10 cellular contexts compared by ENCODE assay signal in the genomic region with DNA sequence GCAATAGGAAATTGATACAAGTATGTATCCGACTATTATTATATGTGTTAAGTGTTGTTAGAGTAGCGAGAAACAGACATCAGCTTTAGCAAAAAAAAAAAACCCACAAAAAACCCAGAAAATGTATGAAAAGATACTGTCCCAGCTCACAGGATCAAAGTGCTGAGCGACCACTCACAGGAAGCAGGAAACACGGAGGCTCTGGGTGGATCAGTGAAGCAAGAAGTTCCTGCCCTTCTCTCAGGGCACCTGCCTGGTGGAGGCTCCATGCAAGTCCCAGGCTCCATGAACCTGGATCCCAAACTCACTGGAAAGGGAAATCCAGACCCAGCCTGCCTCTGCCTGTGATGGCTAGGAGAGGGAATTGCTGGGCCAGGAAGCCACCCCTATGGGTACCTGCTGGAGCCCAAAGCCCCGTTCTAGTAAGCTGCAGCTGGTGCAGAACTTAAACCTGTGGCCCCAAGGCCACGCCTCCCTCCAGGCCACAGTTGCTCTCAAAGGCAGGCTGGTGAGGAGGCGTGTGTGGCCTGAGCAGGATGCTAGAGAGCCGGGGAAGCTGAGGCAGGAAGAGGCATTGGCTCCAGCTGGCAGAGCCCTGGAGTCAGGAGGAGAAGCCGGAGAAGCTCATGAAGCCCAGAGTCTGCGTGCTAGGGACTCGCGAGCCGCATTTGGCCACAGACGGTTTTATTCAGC.
DNase-seq lines count a peak whose midpoint lies in the region; ATAC-seq lines count a peak whose summit lies in the region.
"Had no signal": no experiment of that assay in that cellular context is flagged by ENCODE, and none has a peak within 500 bp of the region (broad histone marks: within the 10 kb centered on the region; RNA-seq: fewer than 3 reads in every experiment).

No MANE protein-coding gene starts in this region.

- peaks cover 61% of the 10 kb centered on the region for H3K4me1 Mint-ChIP-seq in activated T-helper 2 cell treated with anti-CD3 and anti-CD28 coated beads, Interferon-gamma antibody, Interleukin-2, Interleukin-4, amounts not matched to agents 10 μg/mL and 5 μg/mL and 100 μg/mL, durations not matched to agents 14 hours and 24 hours and 36 hours (ENCODE audit: low read depth)

- peak overlapping the region; percentile 89 for H3K27ac Mint-ChIP-seq in activated T-helper 2 cell treated with anti-CD3 and anti-CD28 coated beads, Interferon-gamma antibody, Interleukin-2, Interleukin-4, amounts not matched to agents 10 μg/mL and 5 μg/mL and 100 μg/mL, durations not matched to agents 14 hours and 24 hours and 36 hours

- no peaks in the 10 kb centered on the region for H3K27me3 Mint-ChIP-seq in activated T-helper 2 cell treated with anti-CD3 and anti-CD28 coated beads, Interferon-gamma antibody, Interleukin-2, Interleukin-4, amounts not matched to agents 10 μg/mL and 5 μg/mL and 100 μg/mL, durations not matched to agents 14 hours and 24 hours and 36 hours (ENCODE audit: low read depth)

- H3K4me3 Mint-ChIP-seq in activated T-helper 2 cell treated with anti-CD3 and anti-CD28 coated beads, Interferon-gamma antibody, Interleukin-2, Interleukin-4, amounts not matched to agents 10 μg/mL and 5 μg/mL and 100 μg/mL, durations not matched to agents 14 hours and 24 hours and 36 hours (ENCODE audit: low read depth), result peak overlapping the region; percentile 34

- no peaks in the 10 kb centered on the region for H3K36me3 Mint-ChIP-seq in activated T-helper 2 cell treated with anti-CD3 and anti-CD28 coated beads, Interferon-gamma antibody, Interleukin-2, Interleukin-4, amounts not matched to agents 10 μg/mL and 5 μg/mL and 100 μg/mL, durations not matched to agents 14 hours and 24 hours and 36 hours (ENCODE audit: low read depth)

- peaks cover 8% of the 10 kb centered on the region for H3K9me3 Mint-ChIP-seq in activated T-helper 2 cell treated with anti-CD3 and anti-CD28 coated beads, Interferon-gamma antibody, Interleukin-2, Interleukin-4, amounts not matched to agents 10 μg/mL and 5 μg/mL and 100 μg/mL, durations not matched to agents 14 hours and 24 hours and 36 hours

- intact Hi-C loops in activated T-helper 2 cell treated with anti-CD3 and anti-CD28 coated beads, Interferon-gamma antibody, Interleukin-2, Interleukin-4, amounts not matched to agents 10 μg/mL and 5 μg/mL and 100 μg/mL, durations not matched to agents 14 hours and 24 hours and 36 hours (cut with micrococcal nuclease), result loop anchor here (5.0 kb wide), 1 partner anchor 63 kb away; a partner anchor contains a TSS

- DNase-seq in NOMO-1 treated with DMSO at 0.1 percent for 48 hours (lab: John Stamatoyannopoulos, UW; ENCODE audit: unreplicated experiment), result peak; percentile 54
- DNase-seq in activated T-helper 2 cell treated with anti-CD3 and anti-CD28 coated beads, Interferon-gamma antibody, Interleukin-2, Interleukin-4, amounts not matched to agents 10 μg/mL and 5 μg/mL and 100 μg/mL, durations not matched to agents 14 hours and 24 hours and 36 hours (ENCODE audit: low spot score), result peak; percentile 49
- peak; percentile 30 for DNase-seq in stimulated activated CD4-positive, alpha-beta T cell treated with anti-CD3 and anti-CD28 coated beads, Interleukin-4, amount 100 ng/mL, for 1 hour
- DNase-seq in inferior parietal cortex (ENCODE audit: extremely low spot score), result no peak
- DNase-seq: GOT3, islet precursor cell, NCI-H526 treated with DMSO at 0.1 percent for 48 hours had no signal

- peak; percentile 65 for ATAC-seq in GM19452 (IDR thresholded peaks at IDR 0.05; ENCODE audit: unreplicated experiment)
- ATAC-seq in GM18868 (IDR thresholded peaks at IDR 0.05; ENCODE audit: unreplicated experiment), result no peak
- ATAC-seq in HG02870 (IDR thresholded peaks at IDR 0.05; ENCODE audit: unreplicated experiment), result no peak
